10 cellular contexts compared by ENCODE assay signal in genomic region chr3:33218072-33218445, GRCh38. TPM values are rescaled to one million over a fixed set of nuclear protein-coding genes. Genes with fewer than 3 reads are reported as not detected.
A peak's percentile ranks its signal among the peaks of the same experiment; 100 is the strongest.
DNase-seq lines count a peak whose midpoint lies in the region; ATAC-seq, FAIRE-seq and TF ChIP-seq lines count a peak whose summit lies in the region.
"Had no signal": no experiment of that assay in that cellular context is flagged by ENCODE, and none has a peak within 500 bp of the region (broad histone marks: within the 10 kb centered on the region; RNA-seq: fewer than 3 reads in every experiment).

No MANE protein-coding gene starts in this region.

- no peaks in the 10 kb centered on the region for H3K36me3 ChIP-seq in cardiac muscle cell
- H3K36me3 ChIP-seq in muscle layer of duodenum (ENCODE audit: control insufficient read depth in 1 of 2, insufficient read depth in 2 of 2, low read length in 2 of 2): no peaks in the 10 kb centered on the region

- H3K9me3 ChIP-seq in cardiac muscle cell (ENCODE audit: low read depth) (no peaks in the 10 kb centered on the region), muscle layer of duodenum (ENCODE audit: control insufficient read depth in 1 of 2, low read length in 2 of 2) (no peaks in the 10 kb centered on the region)

- no peak for DNase-seq in cardiac muscle cell (ENCODE audit: low read depth in 1 of 2, low spot score in 1 of 2)
- no peak for DNase-seq in left cardiac atrium
- peak; percentile 4 for DNase-seq in cerebellar cortex (ENCODE audit: low spot score)
- peak; percentile 13 for DNase-seq in urothelium cell line (ENCODE audit: low spot score)
- DNase-seq in stimulated activated CD4-positive, alpha-beta T cell treated with anti-CD3 and anti-CD28 coated beads, Interleukin-12 subunit alpha, Interleukin-12 subunit beta, amount 100 ng/mL, for 4 hours: no peak
- no peak for DNase-seq in inferior parietal cortex (ENCODE audit: extremely low spot score)
- DNase-seq: activated T-cell treated with anti-CD3 and anti-CD28 coated beads, Interleukin-2, amount 50 U/mL, for 1 hour; CD4-positive, CD25-positive, alpha-beta regulatory T cell had no signal

- ATAC-seq in left cardiac atrium (no peak), HG02970 (IDR thresholded peaks at IDR 0.05; ENCODE audit: low FRiP score, unreplicated experiment) (no peak)

- H3K27me3 ChIP-seq in cardiac muscle cell (peaks cover 68% of the 10 kb centered on the region), muscle layer of duodenum (ENCODE audit: low read depth, low read length) (no peaks in the 10 kb centered on the region)

- H3K4me1 ChIP-seq in cardiac muscle cell (ENCODE audit: low read depth): peaks cover 3% of the 10 kb centered on the region
- H3K4me1 ChIP-seq in muscle layer of duodenum (ENCODE audit: control insufficient read depth in 1 of 2, insufficient read depth in 2 of 2, low read length in 2 of 2): peaks cover 0 to 14% of the 10 kb centered on the region in 2 donors

- H3K4me3 ChIP-seq in cardiac muscle cell (peak overlapping the region; percentile 51), muscle layer of duodenum (ENCODE audit: low read depth in 1 of 2, low read length in 2 of 2) (peak overlapping the region; percentile 31 to 76)

- intact Hi-C loops in left cardiac atrium (cut with DNase I): no loop called here

- no peak for TF ChIP-seq CTCF in cardiac muscle cell (IDR thresholded peaks at IDR 0.05; ENCODE audit: low read depth, low read length)

- no peak overlapping the region for H3K27ac ChIP-seq in cardiac muscle cell
- H3K27ac ChIP-seq in muscle layer of duodenum (ENCODE audit: low read length): no peak overlapping the region

- FAIRE-seq in urothelium cell line (lab: Jason Lieb, UNC): no peak

RNA-seq across cellular contexts. Expression of gene SUSD5, which starts 0.6 kb away (rescaled TPM):
- 4.3 and 7.1 TPM in 2 replicates for total RNA-seq in cardiac muscle cell
- 4.5 and 11.0 TPM in 2 replicates for polyA plus RNA-seq in cardiac muscle cell
- under 1 TPM; 0.60 to 0.82 TPM for total RNA-seq in left cardiac atrium
- total RNA-seq: CD4-positive, CD25-positive, alpha-beta regulatory T cell had no signal

RNA-seq across cellular contexts. Expression of gene FBXL2, which starts 59.2 kb away (rescaled TPM):
- total RNA-seq in cardiac muscle cell (19.0 and 27.6 TPM in 2 replicates), left cardiac atrium (1 to 10 TPM; 1.9 to 2.7 TPM)
- polyA plus RNA-seq in cardiac muscle cell: 17.5 and 25.6 TPM in 2 replicates
- total RNA-seq: CD4-positive, CD25-positive, alpha-beta regulatory T cell had no signal

Comparison
In these comparisons a context has a peak if more than half of its experiments do, and no peak if none do; other contexts are left out.
1. DNase-seq: peak in cerebellar cortex (single experiment) and urothelium cell line (single experiment); none in cardiac muscle cell (0 of 2), left cardiac atrium (single experiment), stimulated activated CD4-positive, alpha-beta T cell treated with anti-CD3 and anti-CD28 coated beads, Interleukin-12 subunit alpha, Interleukin-12 subunit beta, amount 100 ng/mL, for 4 hours (single experiment) and inferior parietal cortex (single experiment).